ENCODE assay signal across 19 cellular contexts in the genomic region with DNA sequence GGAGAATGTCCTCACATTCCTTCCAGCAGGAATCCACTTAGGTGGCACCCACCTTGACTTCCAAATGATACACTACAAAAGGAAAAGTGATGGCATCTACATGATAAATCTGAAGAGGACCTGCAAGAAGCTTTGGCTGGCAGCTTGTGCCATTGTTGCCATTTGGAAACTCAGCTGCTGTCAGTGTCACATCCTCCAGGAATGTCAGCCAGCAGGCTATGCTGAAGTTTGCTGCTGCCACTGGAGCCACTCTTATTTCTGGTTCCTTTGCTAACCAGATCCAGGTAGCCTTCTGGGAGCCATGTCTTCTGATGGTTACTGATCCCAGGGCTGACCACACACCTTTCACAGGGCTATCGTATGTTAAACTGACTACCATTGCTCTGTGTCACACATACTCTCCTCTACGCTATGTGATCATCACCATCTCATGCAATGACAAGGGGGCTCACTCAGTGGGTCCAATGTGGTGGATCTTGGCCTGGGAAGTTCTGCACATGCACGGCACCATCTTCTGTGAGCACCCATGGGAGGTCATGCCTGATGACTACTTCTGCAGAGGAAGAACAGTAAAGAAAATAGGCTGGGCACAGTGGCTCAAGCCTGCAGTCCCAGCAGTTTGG.
"Had no signal": no experiment of that assay in that cellular context is flagged by ENCODE, and none has a peak within 500 bp of the region (broad histone marks: within the 10 kb centered on the region; RNA-seq: fewer than 3 reads in every experiment).

No MANE protein-coding gene starts in this region.

- H3K4me3 ChIP-seq: coronary artery, esophagus squamous epithelium, heart left ventricle, right atrium auricular region, sigmoid colon, smooth muscle cell, tibial artery had no signal

- FAIRE-seq: endometrium had no signal

- H3K36me3 Mint-ChIP-seq: mesothelial cell of epicardium, natural killer cell had no signal

- H3K4me2 ChIP-seq: smooth muscle cell had no signal

- H3K27ac Mint-ChIP-seq: mesothelial cell of epicardium; natural killer cell; stimulated activated naive CD8-positive, alpha-beta T cell treated with anti-CD3 and anti-CD28 coated beads, Interleukin-15, Interleukin-2, amounts not matched to agents 100 ng/mL and 50 ng/mL, for 24 hours had no signal

- H3K27me3 ChIP-seq: heart left ventricle, right atrium auricular region, sigmoid colon had no signal

- H3K36me3 ChIP-seq: esophagus squamous epithelium, heart left ventricle, right atrium auricular region, sigmoid colon, tibial artery had no signal

- ATAC-seq: left colon had no signal

- H3K4me1 ChIP-seq: esophagus squamous epithelium, right atrium auricular region, sigmoid colon, tibial artery had no signal

- H3K9me3 Mint-ChIP-seq: mesothelial cell of epicardium; natural killer cell; neural crest cell; stimulated activated naive CD8-positive, alpha-beta T cell treated with anti-CD3 and anti-CD28 coated beads, Interleukin-15, Interleukin-2, amounts not matched to agents 100 ng/mL and 50 ng/mL, for 24 hours had no signal

- H3K4me3 Mint-ChIP-seq: mesothelial cell of epicardium; natural killer cell; neural crest cell; stimulated activated naive CD8-positive, alpha-beta T cell treated with anti-CD3 and anti-CD28 coated beads, Interleukin-15, Interleukin-2, amounts not matched to agents 100 ng/mL and 50 ng/mL, for 24 hours had no signal

- H3K4me1 Mint-ChIP-seq: natural killer cell had no signal

- H3K9me3 ChIP-seq: esophagus squamous epithelium, heart left ventricle, right atrium auricular region, sigmoid colon, tibial artery had no signal

- DNase-seq: central memory CD4-positive, alpha-beta T cell; effector CD8-positive, alpha-beta T cell; esophagus squamous epithelium; hippocampal formation; left colon; natural killer cell; posterior cingulate gyrus; sigmoid colon; stimulated activated CD4-positive, alpha-beta T cell treated with anti-CD3 and anti-CD28 coated beads, Interleukin-2, amount 100 ng/mL, for 48 hours; tibial artery had no signal

- H3K27ac ChIP-seq: coronary artery, epithelial cell of prostate, esophagus squamous epithelium, heart left ventricle, right atrium auricular region, sigmoid colon, tibial artery had no signal
